Comparison of ENCODE assay signal across 20 cellular contexts in genomic region chr10:85788570-85788969, GRCh38.
DNase-seq lines count a peak whose midpoint lies in the region; ATAC-seq and TF ChIP-seq lines count a peak whose summit lies in the region.
"Had no signal": no experiment of that assay in that cellular context is flagged by ENCODE, and none has a peak within 500 bp of the region (broad histone marks: within the 10 kb centered on the region; RNA-seq: fewer than 3 reads in every experiment).

No MANE protein-coding gene starts in this region.

- H3K4me1 Mint-ChIP-seq in endodermal cell (peaks cover 11% of the 10 kb centered on the region), nephron (peaks cover 66% of the 10 kb centered on the region)
- H3K4me1 Mint-ChIP-seq: B cell had no signal

- H3K4me3 ChIP-seq in endodermal cell (ENCODE audit: low read length) = no peak overlapping the region
- H3K4me3 ChIP-seq: A549; BLaER1 treated with 17β-estradiol and CSF1 and Interleukin-3, amounts not matched to agents 10 nM and 100 nM; GM12878 had no signal

- H3K27ac ChIP-seq in endodermal cell (ENCODE audit: low read depth, low read length) = no peak overlapping the region
- H3K27ac ChIP-seq: 22Rv1; A549; BLaER1 treated with 17β-estradiol and CSF1 and Interleukin-3, amounts not matched to agents 10 nM and 100 nM; C4-2B had no signal

- H3K4me3 Mint-ChIP-seq in endodermal cell = no peak overlapping the region
- H3K4me3 Mint-ChIP-seq in nephron = no peak overlapping the region
- H3K4me3 Mint-ChIP-seq: B cell; CD4-positive, alpha-beta T cell; CD8-positive, alpha-beta T cell had no signal

- no peaks in the 10 kb centered on the region for H3K9me3 ChIP-seq in endodermal cell (ENCODE audit: control insufficient read depth, low read length)
- H3K9me3 ChIP-seq: A549; BLaER1 treated with 17β-estradiol and CSF1 and Interleukin-3, amounts not matched to agents 10 nM and 100 nM; Caco-2 had no signal

- in situ Hi-C loops in G401 (cut with HindIII; ENCODE audit: low sequenced_read_pairs) = no loop called here

- no peaks in the 10 kb centered on the region for H3K36me3 Mint-ChIP-seq in endodermal cell (ENCODE audit: low read depth)
- no peaks in the 10 kb centered on the region for H3K36me3 Mint-ChIP-seq in nephron (ENCODE audit: low read depth)
- H3K36me3 Mint-ChIP-seq: CD8-positive, alpha-beta T cell had no signal

- DNase-seq in G401 (ENCODE audit: low spot score) = peak; percentile 8
- DNase-seq in endodermal cell = peak; percentile 32
- DNase-seq in retina = peak; percentile 55
- no peak for DNase-seq in kidney tubule cell (ENCODE audit: low spot score)
- DNase-seq in kidney glomerular epithelial cell (lab: John Stamatoyannopoulos, UW) = no peak
- DNase-seq in left cardiac atrium = no peak
- DNase-seq: AML-193; Caco-2; Calu3; CD4-positive, alpha-beta T cell; CD8-positive, alpha-beta T cell; DMS79 treated with DMSO at 0.1 percent for 48 hours; GDM1 had no signal

- ATAC-seq in left cardiac atrium = no peak
- ATAC-seq: A549; CD8-positive, alpha-beta T cell; GM12878 had no signal

- H3K36me3 ChIP-seq in endodermal cell (ENCODE audit: control insufficient read depth, insufficient read depth, low read length) = no peaks in the 10 kb centered on the region
- H3K36me3 ChIP-seq: BLaER1 treated with 17β-estradiol and CSF1 and Interleukin-3, amounts not matched to agents 10 nM and 100 nM had no signal

- WGBS in endodermal cell (ENCODE audit: insufficient coverage in 1 of 2, insufficient read length in 1 of 2), 2 experiments = 97 to 100% methylated on average over 1 to 4 of the region's 4 CpGs

- H3K9me3 Mint-ChIP-seq in endodermal cell = no peaks in the 10 kb centered on the region
- H3K9me3 Mint-ChIP-seq in nephron = no peaks in the 10 kb centered on the region
- H3K9me3 Mint-ChIP-seq: CD4-positive, alpha-beta T cell; CD8-positive, alpha-beta T cell had no signal

- no peak overlapping the region for H3K9ac ChIP-seq in endodermal cell (ENCODE audit: extremely low read depth, low read length, poor library complexity, severe bottlenecking)
- H3K9ac ChIP-seq: BLaER1 treated with 17β-estradiol and CSF1 and Interleukin-3, amounts not matched to agents 10 nM and 100 nM had no signal

- H3K27me3 ChIP-seq in endodermal cell (ENCODE audit: control insufficient read depth, insufficient read depth, low read length, poor library complexity, severe bottlenecking) = no peaks in the 10 kb centered on the region
- H3K27me3 ChIP-seq: BLaER1 treated with 17β-estradiol and CSF1 and Interleukin-3, amounts not matched to agents 10 nM and 100 nM had no signal

- TF ChIP-seq CTCF in endodermal cell (conservative IDR thresholded peaks at IDR 0.05) = no peak
- TF ChIP-seq CTCF in nephron (IDR thresholded peaks at IDR 0.05; ENCODE audit: unreplicated experiment in 3 of 3) = no peak

- intact Hi-C loops in left cardiac atrium (cut with DNase I) = loop anchor here (10.0 kb wide), 3 partner anchors 296 to 586 kb away; partner anchors contain the start of gene GRID1 (in 1 of the 2)

- no peaks in the 10 kb centered on the region for H3K4me1 ChIP-seq in endodermal cell (ENCODE audit: control insufficient read depth, insufficient read depth, low read length)
- H3K4me1 ChIP-seq: A549; BLaER1 treated with 17β-estradiol and CSF1 and Interleukin-3, amounts not matched to agents 10 nM and 100 nM; Caco-2 had no signal

- H3K27ac Mint-ChIP-seq in endodermal cell = no peak overlapping the region
- H3K27ac Mint-ChIP-seq in nephron = peak overlapping the region in 2 of 3 experiments; percentile 45 to 68
- H3K27ac Mint-ChIP-seq: B cell; CD4-positive, alpha-beta T cell; CD8-positive, alpha-beta T cell had no signal

- H3K27me3 Mint-ChIP-seq in endodermal cell (ENCODE audit: insufficient read depth) (no peaks in the 10 kb centered on the region), nephron (ENCODE audit: low read depth) (peaks cover 7% of the 10 kb centered on the region)
- H3K27me3 Mint-ChIP-seq: CD4-positive, alpha-beta T cell had no signal

Comparison
In these comparisons a context has a peak if more than half of its experiments do, and no peak if none do; other contexts are left out.
1. DNase-seq: peak in G401 (single experiment), endodermal cell (single experiment) and retina (single experiment); none in kidney tubule cell (single experiment), kidney glomerular epithelial cell (single experiment) and left cardiac atrium (single experiment).